Comparison of ENCODE assay signal across 8 cellular contexts in genomic region chr3:42839616-42840015, GRCh38. TPM values are rescaled to one million over a fixed set of nuclear protein-coding genes. Genes with fewer than 3 reads are reported as not detected.
DNase-seq lines count a peak whose midpoint lies in the region; ATAC-seq and TF ChIP-seq lines count a peak whose summit lies in the region.

No MANE protein-coding gene starts in this region.

- no peak overlapping the region for H2AFZ ChIP-seq in neural cell (ENCODE audit: low read depth, low read length)

- H3K9me3 Mint-ChIP-seq in CD4-positive, alpha-beta T cell = no peaks in the 10 kb centered on the region

- H4K20me1 ChIP-seq in neural cell (ENCODE audit: insufficient read depth) = no peaks in the 10 kb centered on the region

- H3K27ac Mint-ChIP-seq in CD4-positive, alpha-beta T cell = no peak overlapping the region

- H3K27ac ChIP-seq in CD4-positive, alpha-beta T cell (ENCODE audit: low read depth, low read length) = no peak overlapping the region
- no peak overlapping the region for H3K27ac ChIP-seq in neural cell (ENCODE audit: low read length)

- no peaks in the 10 kb centered on the region for H3K36me3 ChIP-seq in neural cell (ENCODE audit: insufficient read depth, low read length)

- DNase-seq in CD4-positive, alpha-beta T cell = peak in 7 of 10 experiments; percentile 1 to 13 (median 7)
- DNase-seq in NCI-H2227 treated with DMSO at 0.1 percent for 48 hours (lab: John Stamatoyannopoulos, UW) (peak; percentile 60), fibroblast of mammary gland (ENCODE audit: low read depth) (peak; percentile 78), DMS153 treated with DMSO at 0.1 percent for 48 hours (lab: John Stamatoyannopoulos, UW; ENCODE audit: unreplicated experiment) (no peak)
- peak; percentile 16 for DNase-seq in activated CD4-positive, alpha-beta T cell treated with anti-CD3 and anti-CD28 coated beads, Interleukin-2, amount 50 U/mL, for 1 hour

- no peak overlapping the region for H3K4me3 Mint-ChIP-seq in CD4-positive, alpha-beta T cell

- TF ChIP-seq EP300 in neural cell (conservative IDR thresholded peaks at IDR 0.05; ENCODE audit: poor library complexity, severe bottlenecking) = no peak

- H3K27me3 ChIP-seq in CD4-positive, alpha-beta T cell (ENCODE audit: control insufficient read depth, insufficient read depth, low read length) = no peaks in the 10 kb centered on the region
- no peaks in the 10 kb centered on the region for H3K27me3 ChIP-seq in neural cell (ENCODE audit: insufficient read depth, low read depth, low read length)

- peak; percentile 77 for TF ChIP-seq RAD21 in neural cell (conservative IDR thresholded peaks at IDR 0.05)

- H3K9me3 ChIP-seq in CD4-positive, alpha-beta T cell (ENCODE audit: control insufficient read depth, low read length) = no peaks in the 10 kb centered on the region
- H3K9me3 ChIP-seq in neural cell (ENCODE audit: low read length) = no peaks in the 10 kb centered on the region

- H3K9ac ChIP-seq in neural cell (ENCODE audit: low read length) = no peak overlapping the region

- peak; percentile 100 for ATAC-seq in CD4-positive, alpha-beta T cell (ENCODE audit: poor library complexity)
- ATAC-seq in GM18858 (IDR thresholded peaks at IDR 0.05; ENCODE audit: unreplicated experiment) = peak; percentile 98
- ATAC-seq in HG02973 (IDR thresholded peaks at IDR 0.05; ENCODE audit: unreplicated experiment) = peak; percentile 98

- H3F3A ChIP-seq in neural cell (ENCODE audit: insufficient read depth, low read length, poor library complexity, severe bottlenecking) = no peaks in the 10 kb centered on the region

- CTCF ChIA-PET in CD4-positive, alpha-beta T cell (lab: Charles Lee) = interaction anchor here (0.8 to 1.4 kb wide), 5 partner anchors 8 to 58 kb away, joined by 3 to 6 read pairs (median 3); no protein-coding TSS in a partner anchor

- no peak overlapping the region for H3K4me2 ChIP-seq in neural cell (ENCODE audit: low read length)

- POLR2A ChIA-PET in CD4-positive, alpha-beta T cell (lab: Charles Lee) = no interaction called here

- H3K27me3 Mint-ChIP-seq in CD4-positive, alpha-beta T cell = peaks cover 5% of the 10 kb centered on the region

- intact Hi-C loops in CD4-positive, alpha-beta T cell (cut with DNase I, micrococcal nuclease) = loop anchor here (1.0 to 2.0 kb wide), 2 partner anchors 59 kb away; no protein-coding TSS in a partner anchor

- H3K9me2 ChIP-seq in neural cell (ENCODE audit: insufficient read depth, low read length) = no peaks in the 10 kb centered on the region

- H3K79me2 ChIP-seq in neural cell (replicated peaks; ENCODE audit: insufficient read depth, low read length) = no peaks in the 10 kb centered on the region

- TF ChIP-seq CTCF in CD4-positive, alpha-beta T cell (IDR thresholded peaks at IDR 0.05) = peak; percentile 63
- TF ChIP-seq CTCF in fibroblast of mammary gland (conservative IDR thresholded peaks at IDR 0.05; ENCODE audit: control insufficient read depth, insufficient read depth, low read depth, low read length) (peak; percentile 83), neural cell (IDR thresholded peaks at IDR 0.05; ENCODE audit: poor library complexity, severe bottlenecking) (peak; percentile 78)

- no peaks in the 10 kb centered on the region for H3K4me1 Mint-ChIP-seq in CD4-positive, alpha-beta T cell (ENCODE audit: low read depth)

- H3K36me3 Mint-ChIP-seq in CD4-positive, alpha-beta T cell (ENCODE audit: low read depth) = no peaks in the 10 kb centered on the region

- H3K4me3 ChIP-seq in fibroblast of mammary gland (ENCODE audit: control insufficient read depth, low read depth, low read length) = no peak overlapping the region
- H3K4me3 ChIP-seq in neural cell (ENCODE audit: low read length) = no peak overlapping the region

TF ChIP-seq in neural cell, 6 proteins besides CTCF, POLR2A, EP300 and RAD21:
- TF ChIP-seq REST (IDR thresholded peaks at IDR 0.05; ENCODE audit: borderline replicate concordance) = no peak
- peak; percentile 18 for TF ChIP-seq MXI1 (conservative IDR thresholded peaks at IDR 0.05; ENCODE audit: poor library complexity, severe bottlenecking)
- TF ChIP-seq SMC3 (conservative IDR thresholded peaks at IDR 0.05; ENCODE audit: poor library complexity) = peak; percentile 79
TF ChIP-seq in neural cell: peak in this region for 2.

RNA-seq across cellular contexts. Expression of gene ACKR2, which starts 30.4 kb away (rescaled TPM):
- under 1 TPM in 1 of 2 experiments, not detected in 1; 0.42 TPM for total RNA-seq in CD4-positive, alpha-beta T cell
- polyA plus RNA-seq in neural cell = not detected in 2 replicates
- not detected in 2 replicates for polyA minus RNA-seq in neural cell

RNA-seq across cellular contexts. Expression of gene HIGD1A, which starts 35.3 kb away (rescaled TPM):
- total RNA-seq in CD4-positive, alpha-beta T cell = 10 to 100 TPM in 1 of 2 experiments, 1 to 10 TPM in 1; 9.3 to 11.3 TPM
- polyA plus RNA-seq in neural cell = 303 and 350 TPM in 2 replicates
- polyA minus RNA-seq in neural cell = 138 and 141 TPM in 2 replicates

RNA-seq across cellular contexts. Expression of gene CYP8B1, which starts 36.1 kb away (rescaled TPM):
- total RNA-seq in CD4-positive, alpha-beta T cell = not detected
- not detected in 2 replicates for polyA plus RNA-seq in neural cell
- not detected in 2 replicates for polyA minus RNA-seq in neural cell
